15 cellular contexts compared by ENCODE assay signal in the genomic region with DNA sequence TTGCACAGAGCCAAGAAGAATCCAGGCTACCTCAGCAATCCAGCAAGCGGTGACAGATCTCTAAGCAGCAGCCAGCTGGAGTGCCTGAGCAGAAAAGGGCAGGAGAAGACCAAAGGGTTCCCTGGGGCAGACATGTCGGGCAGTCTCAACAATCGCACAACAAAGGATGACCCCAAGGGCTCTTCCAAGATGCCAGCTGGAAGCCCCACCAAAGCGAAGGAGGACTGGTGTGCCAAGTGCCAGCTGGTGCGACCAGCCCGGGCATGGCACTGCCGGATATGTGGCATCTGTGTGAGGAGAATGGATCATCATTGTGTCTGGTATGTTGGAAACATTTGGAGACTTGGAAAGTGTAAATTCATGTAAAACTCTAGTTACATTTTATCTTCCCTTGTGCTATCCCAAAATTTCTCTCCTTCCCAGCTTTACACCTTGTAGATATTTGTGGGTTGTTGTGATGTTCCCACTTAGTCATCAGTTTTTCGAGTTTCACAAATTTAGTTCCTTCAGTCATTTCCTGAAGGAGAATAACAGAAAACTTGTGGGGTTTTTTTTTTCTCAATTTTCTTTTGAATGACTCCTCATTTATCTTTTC.
"Had no signal": no experiment of that assay in that cellular context is flagged by ENCODE, and none has a peak within 500 bp of the region (broad histone marks: within the 10 kb centered on the region; RNA-seq: fewer than 3 reads in every experiment).

No MANE protein-coding gene starts in this region.

- H3K36me3 ChIP-seq: neutrophil had no signal

- H3K4me3 ChIP-seq: skin epidermis had no signal

- DNase-seq: activated CD4-positive, alpha-beta T cell treated with anti-CD3 and anti-CD28 coated beads, Interleukin-2, amount 50 U/mL, for 4 hours; activated CD4-positive, CD25-positive, alpha-beta regulatory T cell treated with anti-CD3 and anti-CD28 coated beads, Interleukin-2, amount 50 U/mL, for 72 hours; activated naive CD4-positive, alpha-beta T cell treated with anti-CD3 and anti-CD28 coated beads for 36 hours; activated naive CD8-positive, alpha-beta T cell treated with anti-CD3 and anti-CD28 coated beads, Interleukin-2, amount 50 U/mL, for 24 hours; activated T-cell treated with anti-CD3 and anti-CD28 coated beads for 4 hours; aorta; endodermal cell; natural killer cell; stimulated activated CD4-positive, alpha-beta T cell treated with anti-CD3 and anti-CD28 coated beads, Interleukin-15, amount 100 ng/mL, for 24 hours; stimulated activated CD4-positive, alpha-beta T cell treated with anti-CD3 and anti-CD28 coated beads, Interleukin-4, amount 100 ng/mL, for 1 hour; stimulated activated naive CD4-positive, alpha-beta T cell; trophoblast cell had no signal

- ATAC-seq: activated naive CD8-positive, alpha-beta T cell treated with anti-CD3 and anti-CD28 coated beads, Interleukin-2, amount 50 U/mL, for 24 hours; left lobe of liver; natural killer cell had no signal

- H3K9me3 ChIP-seq: neutrophil had no signal

- H3K27ac ChIP-seq: neutrophil, skin epidermis had no signal
